25 cellular contexts compared by ENCODE assay signal in the genomic region with DNA sequence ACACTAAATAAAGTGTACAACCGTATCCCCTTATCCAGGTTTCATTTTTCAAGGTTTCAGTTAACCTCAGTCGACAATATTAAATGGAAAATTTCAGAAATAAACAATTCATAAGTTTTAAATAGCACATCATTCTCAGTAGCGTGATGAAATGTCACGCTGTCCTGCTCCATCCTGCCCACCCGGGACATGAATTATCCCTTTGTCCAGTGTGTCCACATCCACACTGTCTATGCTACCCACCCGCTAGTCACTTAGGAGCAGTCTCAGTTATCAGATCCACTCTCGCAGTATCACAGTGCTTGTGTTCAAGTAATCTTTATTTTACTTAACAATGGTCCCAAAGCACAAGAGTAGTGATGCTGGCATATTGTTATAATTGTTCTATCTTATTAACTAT. TPM values are rescaled to one million over a fixed set of nuclear protein-coding genes. Genes with fewer than 3 reads are reported as not detected.
DNase-seq lines count a peak whose midpoint lies in the region; ATAC-seq and TF ChIP-seq lines count a peak whose summit lies in the region.
"Had no signal": no experiment of that assay in that cellular context is flagged by ENCODE, and none has a peak within 500 bp of the region (broad histone marks: within the 10 kb centered on the region; RNA-seq: fewer than 3 reads in every experiment).

No MANE protein-coding gene starts in this region.

- H3K9me3 ChIP-seq in RWPE2 (ENCODE audit: severe bottlenecking): no peaks in the 10 kb centered on the region
- H3K9me3 ChIP-seq in trophoblast cell (ENCODE audit: insufficient read depth, low read depth, low read length): no peaks in the 10 kb centered on the region
- H3K9me3 ChIP-seq in Karpas-422 (ENCODE audit: low read length): no peaks in the 10 kb centered on the region
- H3K9me3 ChIP-seq: A549, Caco-2, left ventricle myocardium inferior, pancreas, right lobe of liver, vagina had no signal

- H4K91ac ChIP-seq in trophoblast cell (ENCODE audit: low read depth, low read length): no peak overlapping the region

- no peak overlapping the region for H2BK5ac ChIP-seq in trophoblast cell (ENCODE audit: low read depth, low read length, poor library complexity)

- no peak overlapping the region for H3K4me2 ChIP-seq in trophoblast cell (ENCODE audit: low read length)
- no peak overlapping the region for H3K4me2 ChIP-seq in Karpas-422 (ENCODE audit: low read depth, low read length, poor library complexity, severe bottlenecking)

- H2BK120ac ChIP-seq in trophoblast cell (ENCODE audit: insufficient read depth, low read length, poor library complexity): no peak overlapping the region

- peaks cover 20% of the 10 kb centered on the region for H4K20me1 ChIP-seq in Karpas-422 (ENCODE audit: insufficient read depth, low read depth, low read length)

- H3K14ac ChIP-seq in trophoblast cell (ENCODE audit: low read length): no peak overlapping the region

- no peak overlapping the region for H2AFZ ChIP-seq in trophoblast cell (ENCODE audit: insufficient read depth, low read length, poor library complexity)
- no peak overlapping the region for H2AFZ ChIP-seq in Karpas-422 (ENCODE audit: low read length)

- H3K79me1 ChIP-seq in trophoblast cell (ENCODE audit: low read length): peaks cover 7% of the 10 kb centered on the region

- H3K9ac ChIP-seq in trophoblast cell (ENCODE audit: low read length) (no peak overlapping the region), Karpas-422 (ENCODE audit: low read length) (no peak overlapping the region)

- no peaks in the 10 kb centered on the region for H3K9me2 ChIP-seq in Karpas-422 (replicated peaks; ENCODE audit: insufficient read depth, low read length)

- no peak for TF ChIP-seq CTCF in RWPE2 (IDR thresholded peaks at IDR 0.05; ENCODE audit: poor library complexity, severe bottlenecking)

- H3K27me3 ChIP-seq in RWPE2 (ENCODE audit: insufficient read depth, poor library complexity, severe bottlenecking) (no peaks in the 10 kb centered on the region), trophoblast cell (ENCODE audit: insufficient read depth, low read length) (no peaks in the 10 kb centered on the region), Karpas-422 (ENCODE audit: low read length) (no peaks in the 10 kb centered on the region)
- H3K27me3 ChIP-seq: pancreas, right lobe of liver, vagina had no signal

- DNase-seq in Ammon's horn (ENCODE audit: low spot score) (peak; percentile 74), RWPE2 (ENCODE audit: low spot score) (no peak), globus pallidus (ENCODE audit: low spot score) (peak; percentile 78), trophoblast cell (no peak), Karpas-422 (no peak)
- no peak for DNase-seq in activated CD8-positive, alpha-beta memory T cell treated with anti-CD3 and anti-CD28 coated beads for 24 hours
- DNase-seq: activated CD4-positive, alpha-beta T cell treated with anti-CD3 and anti-CD28 coated beads, Interleukin-2, amount 50 U/mL, for 48 hours; activated effector memory CD4-positive, alpha-beta T cell treated with Interleukin-2 at 50 U/mL for 16 hours; Caco-2; DND-41; effector CD4-positive, alpha-beta T cell; erythroblast; HFFc6; left ventricle myocardium inferior; NCI-H1417 treated with DMSO at 0.1 percent for 48 hours; NCI-H2107; NCI-H446; nephron progenitor cell; pancreas; right lobe of liver; Right ventricle myocardium superior had no signal

- H3K4me1 ChIP-seq in RWPE2 (ENCODE audit: insufficient read depth, poor library complexity, severe bottlenecking) (peaks cover 22% of the 10 kb centered on the region), trophoblast cell (ENCODE audit: control insufficient read depth in 1 of 2, insufficient read depth in 2 of 2, low read length in 2 of 2) (peaks cover 0 to 11% of the 10 kb centered on the region in 2 experiments), Karpas-422 (ENCODE audit: low read length) (peaks cover 20% of the 10 kb centered on the region)

- peak overlapping the region; percentile 64 for H3K4ac ChIP-seq in trophoblast cell (ENCODE audit: low read depth, low read length)

- no peaks in the 10 kb centered on the region for H3K36me3 ChIP-seq in RWPE2 (ENCODE audit: low read depth)
- H3K36me3 ChIP-seq in trophoblast cell (ENCODE audit: control insufficient read depth in 1 of 2, insufficient read depth in 2 of 2, low read length in 2 of 2): no peaks in the 10 kb centered on the region
- H3K36me3 ChIP-seq in Karpas-422 (ENCODE audit: insufficient read depth, low read length): no peaks in the 10 kb centered on the region
- H3K36me3 ChIP-seq: left ventricle myocardium inferior, pancreas, right lobe of liver, vagina had no signal

- no peak overlapping the region for H3K4me3 ChIP-seq in RWPE2 (ENCODE audit: severe bottlenecking)
- no peak overlapping the region for H3K4me3 ChIP-seq in trophoblast cell (ENCODE audit: low read depth, low read length)
- H3K4me3 ChIP-seq in Karpas-422 (ENCODE audit: low read length): no peak overlapping the region
- H3K4me3 ChIP-seq: A549, left ventricle myocardium inferior, pancreas, right lobe of liver, vagina had no signal

- no peak overlapping the region for H3K18ac ChIP-seq in trophoblast cell (ENCODE audit: low read length)

- no peak overlapping the region for H3K23ac ChIP-seq in trophoblast cell (ENCODE audit: low read length)

- ATAC-seq in RWPE2 (ENCODE audit: low read depth) (no peak), GM19397 (IDR thresholded peaks at IDR 0.05; ENCODE audit: unreplicated experiment) (no peak), GM18498 (IDR thresholded peaks at IDR 0.05; ENCODE audit: unreplicated experiment) (no peak)
- ATAC-seq: pancreas had no signal

- no peak overlapping the region for H4K12ac ChIP-seq in trophoblast cell (ENCODE audit: low read depth, low read length)

- no peak overlapping the region for H2AK5ac ChIP-seq in trophoblast cell (ENCODE audit: low read length)

- H3K79me2 ChIP-seq in trophoblast cell (ENCODE audit: control insufficient read depth, insufficient read depth, low read length, poor library complexity): peaks cover 4% of the 10 kb centered on the region
- peaks cover 98% of the 10 kb centered on the region for H3K79me2 ChIP-seq in Karpas-422 (ENCODE audit: low read length)

- H3K27ac ChIP-seq in RWPE2 (ENCODE audit: poor library complexity, severe bottlenecking) (peak overlapping the region; percentile 66), trophoblast cell (ENCODE audit: low read depth, low read length) (no peak overlapping the region), Karpas-422 (ENCODE audit: low read length) (no peak overlapping the region)
- H3K27ac ChIP-seq: pancreas, right lobe of liver, vagina had no signal

- peak overlapping the region; percentile 84 for H2BK12ac ChIP-seq in trophoblast cell (ENCODE audit: low read length)

- H4K8ac ChIP-seq in trophoblast cell (ENCODE audit: low read depth, low read length): peak overlapping the region; percentile 35

- no CpG with 5 or more reads among the region's 7 CpGs for WGBS in trophoblast cell (ENCODE audit: extremely low coverage, insufficient coverage, insufficient read length)

RNA-seq across cellular contexts. Expression of gene FRYL, which starts 54.7 kb away (rescaled TPM):
- 14.9 and 15.0 TPM in 2 replicates for polyA plus RNA-seq in trophoblast cell (2013)
- total RNA-seq in Karpas-422 (2014; rRNA removed; shearing (Covaris generic); ENCODE audit: low replicate concordance): 56.9 and 103 TPM in 2 replicates

Comparison
In these comparisons a context has a peak if more than half of its experiments do, and no peak if none do; other contexts are left out.
1. DNase-seq: peak in Ammon's horn (single experiment) and globus pallidus (single experiment); none in RWPE2 (single experiment), trophoblast cell (0 of 2), activated CD8-positive, alpha-beta memory T cell treated with anti-CD3 and anti-CD28 coated beads for 24 hours (single experiment) and Karpas-422 (single experiment).